10 cellular contexts compared by ENCODE assay signal in genomic region chr5:155017610-155018009, GRCh38.
A peak's percentile ranks its signal among the peaks of the same experiment; 100 is the strongest.
DNase-seq lines count a peak whose midpoint lies in the region; ATAC-seq and FAIRE-seq lines count a peak whose summit lies in the region.
"Had no signal": no experiment of that assay in that cellular context is flagged by ENCODE, and none has a peak within 500 bp of the region (broad histone marks: within the 10 kb centered on the region; RNA-seq: fewer than 3 reads in every experiment).

No MANE protein-coding gene starts in this region.

- peak; percentile 32 for DNase-seq in DMS53 treated with DMSO at 0.1 percent for 48 hours (lab: John Stamatoyannopoulos, UW; ENCODE audit: unreplicated experiment)
- DNase-seq in GM19239 (ENCODE audit: insufficient read length, low spot score) = peak; percentile 26
- DNase-seq in stimulated activated CD4-positive, alpha-beta T cell treated with anti-CD3 and anti-CD28 coated beads, Interleukin-15, amount 100 ng/mL, for 24 hours = no peak
- DNase-seq in NCI-H446 treated with DMSO at 0.1 percent for 48 hours (lab: John Stamatoyannopoulos, UW) = no peak
- DNase-seq in epidermal melanocyte (ENCODE audit: insufficient read length, low spot score) = no peak
- DNase-seq in cerebellar nuclear complex (lab: John Stamatoyannopoulos, UW) = no peak
- DNase-seq: effector memory CD4-positive, alpha-beta T cell; NCI-H526 treated with DMSO at 0.1 percent for 48 hours had no signal

- peak; percentile 66 for FAIRE-seq in GM19239 (lab: Jason Lieb, UNC)

- peak; percentile 92 for ATAC-seq in HG02763 (IDR thresholded peaks at IDR 0.05; ENCODE audit: unreplicated experiment)
- ATAC-seq in HG03565 (IDR thresholded peaks at IDR 0.05; ENCODE audit: unreplicated experiment) = peak; percentile 99

Comparison
In these comparisons a context has a peak if more than half of its experiments do, and no peak if none do; other contexts are left out.
1. DNase-seq: peak in DMS53 treated with DMSO at 0.1 percent for 48 hours (single experiment) and GM19239 (single experiment); none in stimulated activated CD4-positive, alpha-beta T cell treated with anti-CD3 and anti-CD28 coated beads, Interleukin-15, amount 100 ng/mL, for 24 hours (single experiment), NCI-H446 treated with DMSO at 0.1 percent for 48 hours (single experiment), epidermal melanocyte (single experiment) and cerebellar nuclear complex (0 of 2).